Comparison of ENCODE assay signal across 9 cellular contexts in the genomic region with DNA sequence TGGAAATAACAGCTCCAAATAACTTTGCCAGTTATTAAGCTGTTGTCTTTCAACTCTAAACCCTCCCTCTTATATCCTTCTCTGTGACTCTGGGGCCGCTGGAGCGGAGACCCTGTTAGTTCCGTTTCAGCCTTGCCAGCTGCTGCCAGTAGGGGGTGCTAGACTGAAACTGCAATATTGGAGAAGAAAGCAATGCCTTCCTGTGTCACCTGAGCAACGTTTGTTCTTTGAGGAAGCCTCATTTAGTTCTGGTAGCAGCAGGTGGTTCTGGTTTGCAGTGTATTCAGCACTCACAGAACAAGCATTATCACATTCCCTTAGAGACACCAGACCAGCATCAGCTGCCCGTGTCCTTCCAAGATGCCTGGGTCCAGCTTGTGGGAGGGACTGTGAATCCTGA. TPM values are rescaled to one million over a fixed set of nuclear protein-coding genes. Genes with fewer than 3 reads are reported as not detected.
A peak's percentile ranks its signal among the peaks of the same experiment; 100 is the strongest.
DNase-seq lines count a peak whose midpoint lies in the region; ATAC-seq, FAIRE-seq and TF ChIP-seq lines count a peak whose summit lies in the region.
"Had no signal": no experiment of that assay in that cellular context is flagged by ENCODE, and none has a peak within 500 bp of the region (broad histone marks: within the 10 kb centered on the region; RNA-seq: fewer than 3 reads in every experiment).

No MANE protein-coding gene starts in this region.

- whole genome bisulfite sequencing in gastroesophageal sphincter (ENCODE audit: low coverage in 1 of 2), 2 donors = 83% methylated on average over 1 of the region's 5 CpGs; no CpG with 5 or more reads in 1 of the 2 donors

- no peaks in the 10 kb centered on the region for H3K4me1 ChIP-seq in KMS-11 (ENCODE audit: low read depth, poor library complexity, severe bottlenecking)
- H3K4me1 ChIP-seq in gastroesophageal sphincter = no peaks in the 10 kb centered on the region

- H3K27me3 Mint-ChIP-seq in progenitor cell of endocrine pancreas = peaks cover 5% of the 10 kb centered on the region

- TF ChIP-seq POLR2A in gastroesophageal sphincter (IDR thresholded peaks at IDR 0.05) = no peak

- H3K9ac ChIP-seq in KMS-11 = no peak overlapping the region

- ATAC-seq in gastroesophageal sphincter (no peak), GM18873 (IDR thresholded peaks at IDR 0.05; ENCODE audit: low FRiP score, unreplicated experiment) (no peak)

- no peak overlapping the region for H3K4me2 ChIP-seq in KMS-11

- H3K9me3 ChIP-seq in gastroesophageal sphincter = no peaks in the 10 kb centered on the region

- TF ChIP-seq EP300 in gastroesophageal sphincter (IDR thresholded peaks at IDR 0.05) = no peak

- no peak for FAIRE-seq in frontal cortex (lab: Jason Lieb, UNC)

- no peak overlapping the region for H3K27ac Mint-ChIP-seq in progenitor cell of endocrine pancreas

- no peak overlapping the region for H3K4me3 Mint-ChIP-seq in progenitor cell of endocrine pancreas (ENCODE audit: low read depth)

- H3K27me3 ChIP-seq in KMS-11 (ENCODE audit: insufficient read depth, low read depth) (no peaks in the 10 kb centered on the region), gastroesophageal sphincter (no peaks in the 10 kb centered on the region)

- H3K4me3 ChIP-seq in KMS-11 (IDR thresholded peaks at IDR 0.05; ENCODE audit: insufficient read depth, low read depth, low read length) (no peak overlapping the region), cardiac fibroblast (replicated peaks in 1 of 2; ENCODE audit: low read depth in 2 of 2, low read length in 2 of 2) (no peak overlapping the region), gastroesophageal sphincter (no peak overlapping the region)

- no peaks in the 10 kb centered on the region for H3K4me1 Mint-ChIP-seq in progenitor cell of endocrine pancreas (ENCODE audit: low read depth)

- H2AFZ ChIP-seq in KMS-11 (ENCODE audit: low read depth) = no peak overlapping the region

- H3K79me2 ChIP-seq in KMS-11 (ENCODE audit: insufficient read depth, low read depth) = no peaks in the 10 kb centered on the region

- no peaks in the 10 kb centered on the region for H3K36me3 Mint-ChIP-seq in progenitor cell of endocrine pancreas (ENCODE audit: insufficient read depth)

- DNase-seq in activated T-cell treated with anti-CD3 and anti-CD28 coated beads for 48 hours (ENCODE audit: low read depth) (peak; percentile 13), cardiac fibroblast (ENCODE audit: low read depth in 2 of 2) (no peak), progenitor cell of endocrine pancreas (ENCODE audit: low spot score, unreplicated experiment) (no peak), frontal cortex (ENCODE audit: low spot score in 2 of 2) (no peak)
- DNase-seq in activated T-cell treated with anti-CD3 and anti-CD28 coated beads, Interleukin-2, amount 50 U/mL, for 1 hour = no peak
- DNase-seq: RPMI8226 had no signal

- H4K20me1 ChIP-seq in KMS-11 (ENCODE audit: insufficient read depth) = no peaks in the 10 kb centered on the region

- TF ChIP-seq CTCF in KMS-11 (conservative IDR thresholded peaks at IDR 0.05; ENCODE audit: low read depth, low read length) (peak; percentile 41; the same call in 1 of the 2 replicates), cardiac fibroblast (IDR thresholded peaks at IDR 0.05; ENCODE audit: low read depth, low read length) (peak; percentile 63), progenitor cell of endocrine pancreas (IDR thresholded peaks at IDR 0.05; ENCODE audit: unreplicated experiment) (peak; percentile 51), gastroesophageal sphincter (IDR thresholded peaks at IDR 0.05) (peak in 1 of 4 experiments; percentile 21)

- H3K27ac ChIP-seq in KMS-11 (no peak overlapping the region), gastroesophageal sphincter (no peak overlapping the region)

- no peaks in the 10 kb centered on the region for H3K9me3 Mint-ChIP-seq in progenitor cell of endocrine pancreas (ENCODE audit: low read depth)

- H3K36me3 ChIP-seq in KMS-11 (ENCODE audit: insufficient read depth) (no peaks in the 10 kb centered on the region), gastroesophageal sphincter (no peaks in the 10 kb centered on the region)

RNA-seq across cellular contexts. Expression of a gene that starts 22.9 kb away (rescaled TPM):
- 260 and 277 TPM in 2 replicates for total RNA-seq in progenitor cell of endocrine pancreas
- 10 to 100 TPM; 34.3 to 81.9 (median 45.7) TPM for total RNA-seq in gastroesophageal sphincter
- 20.0 TPM for total RNA-seq in frontal cortex
